1 cellular context compared by ENCODE assay signal in genomic region chr22:19974935-19975706, GRCh38.
A peak's percentile ranks its signal among the peaks of the same experiment; 100 is the strongest.
TF ChIP-seq lines count a peak whose summit lies in the region.

No MANE protein-coding gene starts in this region.

TF ChIP-seq in HEK293, 187 proteins besides CTCF, POLR2A, EP300 and RAD21 (continued from another document and continues in another):
- no peak for TF ChIP-seq PRDM4 (tag by site-specific recombination; IDR thresholded peaks at IDR 0.05)
- no peak for TF ChIP-seq ZFP3 (tag by site-specific recombination; IDR thresholded peaks at IDR 0.05; ENCODE audit: low read depth)
- TF ChIP-seq ZNF701 (tag by site-specific recombination; IDR thresholded peaks at IDR 0.05) = no peak
- no peak for TF ChIP-seq ZNF560 (tag by site-specific recombination; IDR thresholded peaks at IDR 0.05; ENCODE audit: borderline replicate concordance)
- TF ChIP-seq ZNF398 (tag by site-specific recombination; IDR thresholded peaks at IDR 0.05) = no peak
- no peak for TF ChIP-seq ZNF239 (tag by site-specific recombination; IDR thresholded peaks at IDR 0.05)
- TF ChIP-seq ZNF610 (tag by site-specific recombination; IDR thresholded peaks at IDR 0.05; ENCODE audit: borderline replicate concordance) = no peak
- no peak for TF ChIP-seq PRDM1 (tag by site-specific recombination; IDR thresholded peaks at IDR 0.05)
- TF ChIP-seq ZNF621 (tag by site-specific recombination; IDR thresholded peaks at IDR 0.05) = no peak
- TF ChIP-seq ZNF514 (tag by site-specific recombination; IDR thresholded peaks at IDR 0.05) = no peak
- TF ChIP-seq ZNF211 (tag by site-specific recombination; IDR thresholded peaks at IDR 0.05; ENCODE audit: low read depth) = no peak
- no peak for TF ChIP-seq ZNF146 (tag by site-specific recombination; IDR thresholded peaks at IDR 0.05)
- no peak for TF ChIP-seq ZNF843 (tag by site-specific recombination; IDR thresholded peaks at IDR 0.05)
- TF ChIP-seq ZBTB20 (tag by site-specific recombination; IDR thresholded peaks at IDR 0.05) = no peak
- TF ChIP-seq ZNF341 (tag by site-specific recombination; IDR thresholded peaks at IDR 0.05; ENCODE audit: low read depth) = peak; percentile 88
- TF ChIP-seq PRDM10 (tag by site-specific recombination; IDR thresholded peaks at IDR 0.05) = no peak
- no peak for TF ChIP-seq ZEB2 (tag by site-specific recombination; IDR thresholded peaks at IDR 0.05)
- TF ChIP-seq ZNF548 (tag by site-specific recombination; IDR thresholded peaks at IDR 0.05) = no peak
- TF ChIP-seq ZNF837 (tag by site-specific recombination; IDR thresholded peaks at IDR 0.05) = no peak
- TF ChIP-seq ZNF626 (tag by site-specific recombination; IDR thresholded peaks at IDR 0.05) = no peak
- TF ChIP-seq ZFHX2 (tag by site-specific recombination; conservative IDR thresholded peaks at IDR 0.05) = peak; percentile 53
- TF ChIP-seq ZNF48 (tag by site-specific recombination; IDR thresholded peaks at IDR 0.05) = no peak
- no peak for TF ChIP-seq ZNF76 (tag by site-specific recombination; IDR thresholded peaks at IDR 0.05; ENCODE audit: borderline replicate concordance, low read depth)
- TF ChIP-seq ZSCAN23 (tag by site-specific recombination; IDR thresholded peaks at IDR 0.05) = no peak
- TF ChIP-seq ZNF2 (tag by site-specific recombination; IDR thresholded peaks at IDR 0.05) = no peak
- TF ChIP-seq ZSCAN18 (tag by site-specific recombination; IDR thresholded peaks at IDR 0.05) = no peak
- TF ChIP-seq KLF16 (tag by site-specific recombination; IDR thresholded peaks at IDR 0.05) = no peak
- peak; percentile 51 for TF ChIP-seq ZBTB8A (tag by site-specific recombination; IDR thresholded peaks at IDR 0.05)
- no peak for TF ChIP-seq SP3 (tag by site-specific recombination; IDR thresholded peaks at IDR 0.05)
- no peak for TF ChIP-seq ZBTB1 (tag by site-specific recombination; IDR thresholded peaks at IDR 0.05)
- TF ChIP-seq SP7 (tag by site-specific recombination; IDR thresholded peaks at IDR 0.05) = 0 out of 2 replicates have a peak, but pooled peaks have one; percentile 58
- no peak for TF ChIP-seq ZNF223 (tag by site-specific recombination; IDR thresholded peaks at IDR 0.05)
- no peak for TF ChIP-seq PRDM6 (tag by site-specific recombination; IDR thresholded peaks at IDR 0.05)
- no peak for TF ChIP-seq ZNF768 (tag by site-specific recombination; IDR thresholded peaks at IDR 0.05)
- TF ChIP-seq ZNF112 (tag by site-specific recombination; IDR thresholded peaks at IDR 0.05) = no peak
- TF ChIP-seq ZNF362 (tag by site-specific recombination; IDR thresholded peaks at IDR 0.05) = no peak
- TF ChIP-seq BCL6B (tag by site-specific recombination; IDR thresholded peaks at IDR 0.05) = no peak
- TF ChIP-seq ZNF140 (tag by site-specific recombination; IDR thresholded peaks at IDR 0.05) = no peak
- TF ChIP-seq GLI4 (tag by site-specific recombination; IDR thresholded peaks at IDR 0.05) = no peak
- no peak for TF ChIP-seq ZNF248 (tag by site-specific recombination; IDR thresholded peaks at IDR 0.05)
- peak; percentile 59 for TF ChIP-seq ZBTB48 (tag by site-specific recombination; IDR thresholded peaks at IDR 0.05)
- no peak for TF ChIP-seq ZBTB10 (tag by site-specific recombination; IDR thresholded peaks at IDR 0.05)
- no peak for TF ChIP-seq ZNF114 (tag by site-specific recombination; IDR thresholded peaks at IDR 0.05)
- TF ChIP-seq ZNF175 (tag by site-specific recombination; IDR thresholded peaks at IDR 0.05) = no peak
- no peak for TF ChIP-seq ZNF433 (tag by site-specific recombination; IDR thresholded peaks at IDR 0.05; ENCODE audit: low read depth)
- TF ChIP-seq KLF10 (tag by site-specific recombination; IDR thresholded peaks at IDR 0.05) = no peak
- no peak for TF ChIP-seq ZBTB6 (tag by site-specific recombination; IDR thresholded peaks at IDR 0.05)
- TF ChIP-seq YY1 (tag by site-specific recombination; IDR thresholded peaks at IDR 0.05) = no peak
